ENCODE assay signal across 26 cellular contexts in the genomic region with DNA sequence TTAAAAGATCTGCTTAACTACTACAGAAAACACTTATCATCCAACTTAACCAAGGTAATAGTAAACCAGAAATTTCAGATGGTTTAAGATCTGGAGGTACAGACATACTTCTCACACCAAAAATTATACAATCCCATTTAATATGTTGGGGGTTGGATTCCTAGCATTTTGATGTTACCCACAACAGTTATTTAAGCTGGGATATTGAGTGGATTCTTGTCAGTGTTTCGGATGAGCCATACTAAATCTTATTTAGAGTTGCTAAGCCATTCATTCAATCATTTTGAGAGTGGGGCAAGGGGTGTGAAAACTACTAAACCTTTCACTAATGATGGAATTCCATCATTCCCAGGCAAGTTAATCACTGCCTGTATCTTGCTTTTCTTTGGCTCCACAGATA.
"Had no signal": no experiment of that assay in that cellular context is flagged by ENCODE, and none has a peak within 500 bp of the region (broad histone marks: within the 10 kb centered on the region; RNA-seq: fewer than 3 reads in every experiment).

No MANE protein-coding gene starts in this region.

- H3K9me3 Mint-ChIP-seq: activated B cell treated with CpG ODN at 0.5 μM for 24 hours; activated CD4-positive, alpha-beta T cell treated with anti-CD3 and anti-CD28 coated beads, Interleukin-2, amount 10 ng/mL, durations not matched to agents 24 days and 14 days; activated naive CD8-positive, alpha-beta T cell treated with anti-CD3 and anti-CD28 coated beads, Interleukin-2, amount 50 U/mL, for 24 hours; activated T-cell treated with anti-CD3 and anti-CD28 coated beads, Interleukin-2, amount 50 U/mL, for 24 hours; activated T-helper 1 cell treated with anti-CD3 and anti-CD28 coated beads, Interleukin-12 subunit alpha, Interleukin-12 subunit beta, Interleukin-2, Interleukin-4 antibody, amounts not matched to agents 30 ng/mL and 10 ng/mL and 1 ng/mL, durations not matched to agents 14 hours and 24 hours and 36 hours had no signal

- H3K27me3 ChIP-seq: breast epithelium had no signal

- H3K4me3 Mint-ChIP-seq: activated B cell treated with CpG ODN at 0.5 μM for 24 hours; activated CD4-positive, alpha-beta T cell treated with anti-CD3 and anti-CD28 coated beads, Interleukin-2, amount 10 ng/mL, durations not matched to agents 24 days and 14 days; activated CD8-positive, alpha-beta memory T cell treated with anti-CD3 and anti-CD28 coated beads, Interleukin-2, amount 10 ng/mL, durations not matched to agents 7 days and 5 days; activated naive CD8-positive, alpha-beta T cell treated with anti-CD3 and anti-CD28 coated beads, Interleukin-2, amount 50 U/mL, for 24 hours; activated T-cell treated with anti-CD3 and anti-CD28 coated beads, Interleukin-2, amount 50 U/mL, for 24 hours; activated T-helper 1 cell treated with anti-CD3 and anti-CD28 coated beads, Interleukin-12 subunit alpha, Interleukin-12 subunit beta, Interleukin-2, Interleukin-4 antibody, amounts not matched to agents 30 ng/mL and 10 ng/mL and 1 ng/mL, durations not matched to agents 14 hours and 24 hours and 36 hours had no signal

- ATAC-seq: activated CD8-positive, alpha-beta memory T cell treated with anti-CD3 and anti-CD28 coated beads, Interleukin-2, amount 10 ng/mL, durations not matched to agents 7 days and 5 days; activated naive CD4-positive, alpha-beta T cell treated with anti-CD3 and anti-CD28 coated beads, Interleukin-2, amount 50 U/mL, for 72 hours; activated naive CD8-positive, alpha-beta T cell treated with anti-CD3 and anti-CD28 coated beads, Interleukin-2, amount 50 U/mL, for 24 hours; PC-3 had no signal

- FAIRE-seq: TTC549 had no signal

- H3K27me3 Mint-ChIP-seq: activated B cell treated with CpG ODN at 0.5 μM for 24 hours; activated CD4-positive, alpha-beta T cell treated with anti-CD3 and anti-CD28 coated beads, Interleukin-2, amount 10 ng/mL, durations not matched to agents 24 days and 14 days; activated CD8-positive, alpha-beta memory T cell treated with anti-CD3 and anti-CD28 coated beads, Interleukin-2, amount 10 ng/mL, durations not matched to agents 7 days and 5 days; activated naive CD8-positive, alpha-beta T cell treated with anti-CD3 and anti-CD28 coated beads, Interleukin-2, amount 50 U/mL, for 24 hours; activated T-cell treated with anti-CD3 and anti-CD28 coated beads, Interleukin-2, amount 50 U/mL, for 24 hours had no signal

- H3K36me3 ChIP-seq: breast epithelium had no signal

- H3K27ac Mint-ChIP-seq: activated B cell treated with CpG ODN at 0.5 μM for 24 hours; activated CD4-positive, alpha-beta T cell treated with anti-CD3 and anti-CD28 coated beads, Interleukin-2, amount 10 ng/mL, durations not matched to agents 24 days and 14 days; activated CD8-positive, alpha-beta memory T cell treated with anti-CD3 and anti-CD28 coated beads, Interleukin-2, amount 10 ng/mL, durations not matched to agents 7 days and 5 days; activated naive CD4-positive, alpha-beta T cell treated with anti-CD3 and anti-CD28 coated beads, Interleukin-2, amount 50 U/mL, for 72 hours; activated naive CD8-positive, alpha-beta T cell treated with anti-CD3 and anti-CD28 coated beads, Interleukin-2, amount 50 U/mL, for 24 hours; activated T-helper 1 cell treated with anti-CD3 and anti-CD28 coated beads, Interleukin-12 subunit alpha, Interleukin-12 subunit beta, Interleukin-2, Interleukin-4 antibody, amounts not matched to agents 30 ng/mL and 10 ng/mL and 1 ng/mL, durations not matched to agents 14 hours and 24 hours and 36 hours had no signal

- DNase-seq: activated B cell treated with CpG ODN at 0.5 μM for 24 hours; activated CD4-positive, alpha-beta T cell treated with anti-CD3 and anti-CD28 coated beads for 1 hour; activated CD4-positive, alpha-beta T cell treated with anti-CD3 and anti-CD28 coated beads, Interleukin-2, amount 10 ng/mL, durations not matched to agents 24 days and 14 days; activated CD4-positive, alpha-beta T cell treated with anti-CD3 and anti-CD28 coated beads, Interleukin-2, amount 50 U/mL, for 48 hours; activated CD8-positive, alpha-beta memory T cell treated with anti-CD3 and anti-CD28 coated beads, Interleukin-2, amount 10 ng/mL, durations not matched to agents 7 days and 5 days; activated effector memory CD4-positive, alpha-beta T cell treated with anti-CD3 and anti-CD28 coated beads, Interleukin-2, amount 50 U/mL, for 16 hours; activated naive CD4-positive, alpha-beta T cell treated with Interleukin-2 at 50 U/mL for 16 hours; activated naive CD8-positive, alpha-beta T cell treated with anti-CD3 and anti-CD28 coated beads, Interleukin-2, amount 50 U/mL, for 24 hours; activated T-cell treated with anti-CD3 and anti-CD28 coated beads, Interleukin-2, amount 50 U/mL, for 24 hours; amygdala; caudate nucleus; KG1; NCI-H1048; NCI-H146; NCI-H187 treated with DMSO at 0.1 percent for 48 hours; NCI-H2081 treated with DMSO at 0.1 percent for 48 hours; NCI-H446; NCI-H524; PC-3; SHP77 treated with DMSO at 0.1 percent for 48 hours; T-helper 2 cell; T1000 had no signal

- H3K27ac ChIP-seq: breast epithelium had no signal

- H3K4me1 ChIP-seq: breast epithelium had no signal

- H3K4me3 ChIP-seq: breast epithelium had no signal

- H3K4me1 Mint-ChIP-seq: activated B cell treated with CpG ODN at 0.5 μM for 24 hours; activated CD4-positive, alpha-beta T cell treated with anti-CD3 and anti-CD28 coated beads, Interleukin-2, amount 10 ng/mL, durations not matched to agents 24 days and 14 days; activated CD8-positive, alpha-beta memory T cell treated with anti-CD3 and anti-CD28 coated beads, Interleukin-2, amount 10 ng/mL, durations not matched to agents 7 days and 5 days; activated naive CD8-positive, alpha-beta T cell treated with anti-CD3 and anti-CD28 coated beads, Interleukin-2, amount 50 U/mL, for 24 hours had no signal

- H3K9me3 ChIP-seq: breast epithelium had no signal
